31 cellular contexts compared by ENCODE assay signal in the genomic region with DNA sequence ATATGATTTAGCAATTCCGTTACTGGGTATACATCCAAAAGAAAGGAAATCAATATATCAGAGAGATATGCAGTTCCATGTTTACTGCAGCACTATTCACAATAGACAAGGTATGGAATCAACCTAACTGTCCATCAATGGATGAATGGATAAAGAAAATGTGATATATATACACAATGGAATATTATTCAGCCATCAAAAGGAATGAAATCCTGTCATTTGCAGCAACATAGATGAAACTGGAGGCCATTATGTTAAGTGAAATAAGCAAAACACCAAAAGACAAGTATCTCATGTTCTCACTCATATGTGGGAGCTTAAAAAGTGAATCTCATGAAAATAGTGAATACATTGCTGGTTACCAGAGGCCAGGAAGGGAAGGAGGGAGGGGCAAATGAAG.
"Had no signal": no experiment of that assay in that cellular context is flagged by ENCODE, and none has a peak within 500 bp of the region (broad histone marks: within the 10 kb centered on the region; RNA-seq: fewer than 3 reads in every experiment).

No MANE protein-coding gene starts in this region.

- H3K27ac ChIP-seq: PC-9, SJCRH30, SK-N-MC had no signal

- H2AFZ ChIP-seq: PC-9 had no signal

- H3K4me3 ChIP-seq: MG63, PC-9, SJCRH30, SK-N-MC had no signal

- H3K9me3 ChIP-seq: MG63, SJCRH30 had no signal

- H3K27me3 ChIP-seq: MG63, SJCRH30 had no signal

- H3K36me3 ChIP-seq: MG63, SJCRH30 had no signal

- H3K4me2 ChIP-seq: PC-9 had no signal

- DNase-seq: Kasumi-1, MG63, NCI-H1048, NCI-H1092 treated with DMSO at 0.1 percent for 48 hours, NCI-H1105 treated with DMSO at 0.1 percent for 48 hours, NCI-H1417, NCI-H1436, NCI-H146, NCI-H1694, NCI-H187, NCI-H1930, NCI-H2029 treated with DMSO at 0.1 percent for 48 hours, NCI-H2081 treated with DMSO at 0.1 percent for 48 hours, NCI-H2107, NCI-H2171, NCI-H226, NCI-H446 treated with DMSO at 0.1 percent for 48 hours, NCI-H510A, NCI-H524, NCI-H526, NCI-H748 treated with DMSO at 0.1 percent for 48 hours, NCI-H82, PC-9, Right ventricle myocardium superior, SHP77 treated with DMSO at 0.1 percent for 48 hours, SJCRH30, T-cell had no signal

- FAIRE-seq: RCC 7860 had no signal

- ATAC-seq: Panc1, SK-N-SH treated with all-trans-retinoic acid at 6 μM for 48 hours, T-cell had no signal

- H3K4me1 ChIP-seq: SJCRH30 had no signal
